3 cellular contexts compared by ENCODE assay signal in the genomic region with DNA sequence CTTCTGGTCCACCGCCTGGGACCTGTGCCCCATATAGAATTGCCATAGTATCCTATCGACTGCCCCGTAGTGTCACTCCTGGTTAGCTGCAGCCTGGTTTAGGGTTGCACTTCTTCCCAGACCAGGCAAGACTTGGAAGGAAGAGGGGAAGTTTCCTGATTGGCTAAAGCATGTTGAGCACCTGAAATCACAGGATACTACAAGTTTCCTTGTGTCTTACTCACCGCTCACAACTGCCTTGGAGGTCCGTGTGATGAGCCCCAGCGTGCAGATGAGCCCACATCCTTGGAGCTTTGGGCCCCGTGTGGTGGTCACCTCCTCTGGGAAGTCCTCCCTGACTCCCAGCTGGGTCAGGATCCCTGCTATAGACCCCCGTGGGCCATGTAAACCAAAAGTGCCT.
TF ChIP-seq lines count a peak whose summit lies in the region.

No MANE protein-coding gene starts in this region.

TF ChIP-seq in SK-N-SH, 30 proteins besides CTCF, POLR2A, EP300 and RAD21:
- TF ChIP-seq, protein P1, sequence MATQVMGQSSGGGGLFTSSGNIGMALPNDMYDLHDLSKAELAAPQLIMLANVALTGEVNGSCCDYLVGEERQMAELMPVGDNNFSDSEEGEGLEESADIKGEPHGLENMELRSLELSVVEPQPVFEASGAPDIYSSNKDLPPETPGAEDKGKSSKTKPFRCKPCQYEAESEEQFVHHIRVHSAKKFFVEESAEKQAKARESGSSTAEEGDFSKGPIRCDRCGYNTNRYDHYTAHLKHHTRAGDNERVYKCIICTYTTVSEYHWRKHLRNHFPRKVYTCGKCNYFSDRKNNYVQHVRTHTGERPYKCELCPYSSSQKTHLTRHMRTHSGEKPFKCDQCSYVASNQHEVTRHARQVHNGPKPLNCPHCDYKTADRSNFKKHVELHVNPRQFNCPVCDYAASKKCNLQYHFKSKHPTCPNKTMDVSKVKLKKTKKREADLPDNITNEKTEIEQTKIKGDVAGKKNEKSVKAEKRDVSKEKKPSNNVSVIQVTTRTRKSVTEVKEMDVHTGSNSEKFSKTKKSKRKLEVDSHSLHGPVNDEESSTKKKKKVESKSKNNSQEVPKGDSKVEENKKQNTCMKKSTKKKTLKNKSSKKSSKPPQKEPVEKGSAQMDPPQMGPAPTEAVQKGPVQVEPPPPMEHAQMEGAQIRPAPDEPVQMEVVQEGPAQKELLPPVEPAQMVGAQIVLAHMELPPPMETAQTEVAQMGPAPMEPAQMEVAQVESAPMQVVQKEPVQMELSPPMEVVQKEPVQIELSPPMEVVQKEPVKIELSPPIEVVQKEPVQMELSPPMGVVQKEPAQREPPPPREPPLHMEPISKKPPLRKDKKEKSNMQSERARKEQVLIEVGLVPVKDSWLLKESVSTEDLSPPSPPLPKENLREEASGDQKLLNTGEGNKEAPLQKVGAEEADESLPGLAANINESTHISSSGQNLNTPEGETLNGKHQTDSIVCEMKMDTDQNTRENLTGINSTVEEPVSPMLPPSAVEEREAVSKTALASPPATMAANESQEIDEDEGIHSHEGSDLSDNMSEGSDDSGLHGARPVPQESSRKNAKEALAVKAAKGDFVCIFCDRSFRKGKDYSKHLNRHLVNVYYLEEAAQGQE (IDR thresholded peaks at IDR 0.05; ENCODE audit: low read depth, low read length) = no peak
- TF ChIP-seq RFX5 (IDR thresholded peaks at IDR 0.05; ENCODE audit: low read length) (no peak), CHD2 (IDR thresholded peaks at IDR 0.05; ENCODE audit: low read length, partially characterized antibody) (no peak)

TF ChIP-seq in SK-N-SH treated with all-trans-retinoic acid at 6 μM for 48 hours, 23 proteins besides CTCF, POLR2A, EP300 and RAD21:
- TF ChIP-seq PPARA (CRISPR knock-in tag; IDR thresholded peaks at IDR 0.05; ENCODE audit: borderline replicate concordance) = no peak
- no peak for TF ChIP-seq ZNF70 (CRISPR knock-in tag; IDR thresholded peaks at IDR 0.05)
- no peak for TF ChIP-seq ZC3H10 (CRISPR knock-in tag; IDR thresholded peaks at IDR 0.05)
- no peak for TF ChIP-seq CSDC2 (CRISPR knock-in tag; IDR thresholded peaks at IDR 0.05)
- TF ChIP-seq, protein P2, sequence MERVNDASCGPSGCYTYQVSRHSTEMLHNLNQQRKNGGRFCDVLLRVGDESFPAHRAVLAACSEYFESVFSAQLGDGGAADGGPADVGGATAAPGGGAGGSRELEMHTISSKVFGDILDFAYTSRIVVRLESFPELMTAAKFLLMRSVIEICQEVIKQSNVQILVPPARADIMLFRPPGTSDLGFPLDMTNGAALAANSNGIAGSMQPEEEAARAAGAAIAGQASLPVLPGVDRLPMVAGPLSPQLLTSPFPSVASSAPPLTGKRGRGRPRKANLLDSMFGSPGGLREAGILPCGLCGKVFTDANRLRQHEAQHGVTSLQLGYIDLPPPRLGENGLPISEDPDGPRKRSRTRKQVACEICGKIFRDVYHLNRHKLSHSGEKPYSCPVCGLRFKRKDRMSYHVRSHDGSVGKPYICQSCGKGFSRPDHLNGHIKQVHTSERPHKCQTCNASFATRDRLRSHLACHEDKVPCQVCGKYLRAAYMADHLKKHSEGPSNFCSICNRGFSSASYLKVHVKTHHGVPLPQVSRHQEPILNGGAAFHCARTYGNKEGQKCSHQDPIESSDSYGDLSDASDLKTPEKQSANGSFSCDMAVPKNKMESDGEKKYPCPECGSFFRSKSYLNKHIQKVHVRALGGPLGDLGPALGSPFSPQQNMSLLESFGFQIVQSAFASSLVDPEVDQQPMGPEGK (CRISPR knock-in tag; IDR thresholded peaks at IDR 0.05; ENCODE audit: borderline replicate concordance) = no peak
- TF ChIP-seq, protein P3, sequence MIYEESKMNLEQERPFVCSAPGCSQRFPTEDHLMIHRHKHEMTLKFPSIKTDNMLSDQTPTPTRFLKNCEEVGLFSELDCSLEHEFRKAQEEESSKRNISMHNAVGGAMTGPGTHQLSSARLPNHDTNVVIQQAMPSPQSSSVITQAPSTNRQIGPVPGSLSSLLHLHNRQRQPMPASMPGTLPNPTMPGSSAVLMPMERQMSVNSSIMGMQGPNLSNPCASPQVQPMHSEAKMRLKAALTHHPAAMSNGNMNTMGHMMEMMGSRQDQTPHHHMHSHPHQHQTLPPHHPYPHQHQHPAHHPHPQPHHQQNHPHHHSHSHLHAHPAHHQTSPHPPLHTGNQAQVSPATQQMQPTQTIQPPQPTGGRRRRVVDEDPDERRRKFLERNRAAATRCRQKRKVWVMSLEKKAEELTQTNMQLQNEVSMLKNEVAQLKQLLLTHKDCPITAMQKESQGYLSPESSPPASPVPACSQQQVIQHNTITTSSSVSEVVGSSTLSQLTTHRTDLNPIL (CRISPR knock-in tag; IDR thresholded peaks at IDR 0.05; ENCODE audit: low read depth) = no peak
- no peak for TF ChIP-seq ESRRG (CRISPR knock-in tag; IDR thresholded peaks at IDR 0.05)
- no peak for TF ChIP-seq ZNF8 (CRISPR knock-in tag; IDR thresholded peaks at IDR 0.05)
- no peak for TF ChIP-seq ARNTL (CRISPR knock-in tag; IDR thresholded peaks at IDR 0.05; ENCODE audit: borderline replicate concordance, low read depth)
- no peak for TF ChIP-seq ZNF565 (CRISPR knock-in tag; conservative IDR thresholded peaks at IDR 0.05; ENCODE audit: low read depth)
- TF ChIP-seq, protein P4, sequence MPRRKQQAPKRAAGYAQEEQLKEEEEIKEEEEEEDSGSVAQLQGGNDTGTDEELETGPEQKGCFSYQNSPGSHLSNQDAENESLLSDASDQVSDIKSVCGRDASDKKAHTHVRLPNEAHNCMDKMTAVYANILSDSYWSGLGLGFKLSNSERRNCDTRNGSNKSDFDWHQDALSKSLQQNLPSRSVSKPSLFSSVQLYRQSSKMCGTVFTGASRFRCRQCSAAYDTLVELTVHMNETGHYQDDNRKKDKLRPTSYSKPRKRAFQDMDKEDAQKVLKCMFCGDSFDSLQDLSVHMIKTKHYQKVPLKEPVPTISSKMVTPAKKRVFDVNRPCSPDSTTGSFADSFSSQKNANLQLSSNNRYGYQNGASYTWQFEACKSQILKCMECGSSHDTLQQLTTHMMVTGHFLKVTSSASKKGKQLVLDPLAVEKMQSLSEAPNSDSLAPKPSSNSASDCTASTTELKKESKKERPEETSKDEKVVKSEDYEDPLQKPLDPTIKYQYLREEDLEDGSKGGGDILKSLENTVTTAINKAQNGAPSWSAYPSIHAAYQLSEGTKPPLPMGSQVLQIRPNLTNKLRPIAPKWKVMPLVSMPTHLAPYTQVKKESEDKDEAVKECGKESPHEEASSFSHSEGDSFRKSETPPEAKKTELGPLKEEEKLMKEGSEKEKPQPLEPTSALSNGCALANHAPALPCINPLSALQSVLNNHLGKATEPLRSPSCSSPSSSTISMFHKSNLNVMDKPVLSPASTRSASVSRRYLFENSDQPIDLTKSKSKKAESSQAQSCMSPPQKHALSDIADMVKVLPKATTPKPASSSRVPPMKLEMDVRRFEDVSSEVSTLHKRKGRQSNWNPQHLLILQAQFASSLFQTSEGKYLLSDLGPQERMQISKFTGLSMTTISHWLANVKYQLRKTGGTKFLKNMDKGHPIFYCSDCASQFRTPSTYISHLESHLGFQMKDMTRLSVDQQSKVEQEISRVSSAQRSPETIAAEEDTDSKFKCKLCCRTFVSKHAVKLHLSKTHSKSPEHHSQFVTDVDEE (CRISPR knock-in tag; IDR thresholded peaks at IDR 0.05) = no peak
- no peak for TF ChIP-seq TOX (CRISPR knock-in tag; IDR thresholded peaks at IDR 0.05; ENCODE audit: borderline replicate concordance)
- TF ChIP-seq, protein P5, sequence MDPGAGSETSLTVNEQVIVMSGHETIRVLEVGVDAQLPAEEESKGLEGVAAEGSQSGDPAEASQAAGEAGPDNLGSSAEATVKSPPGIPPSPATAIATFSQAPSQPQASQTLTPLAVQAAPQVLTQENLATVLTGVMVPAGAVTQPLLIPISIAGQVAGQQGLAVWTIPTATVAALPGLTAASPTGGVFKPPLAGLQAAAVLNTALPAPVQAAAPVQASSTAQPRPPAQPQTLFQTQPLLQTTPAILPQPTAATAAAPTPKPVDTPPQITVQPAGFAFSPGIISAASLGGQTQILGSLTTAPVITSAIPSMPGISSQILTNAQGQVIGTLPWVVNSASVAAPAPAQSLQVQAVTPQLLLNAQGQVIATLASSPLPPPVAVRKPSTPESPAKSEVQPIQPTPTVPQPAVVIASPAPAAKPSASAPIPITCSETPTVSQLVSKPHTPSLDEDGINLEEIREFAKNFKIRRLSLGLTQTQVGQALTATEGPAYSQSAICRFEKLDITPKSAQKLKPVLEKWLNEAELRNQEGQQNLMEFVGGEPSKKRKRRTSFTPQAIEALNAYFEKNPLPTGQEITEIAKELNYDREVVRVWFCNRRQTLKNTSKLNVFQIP (CRISPR knock-in tag; IDR thresholded peaks at IDR 0.05; ENCODE audit: borderline replicate concordance, low read depth) = no peak
- no peak for TF ChIP-seq OSR1 (CRISPR knock-in tag; IDR thresholded peaks at IDR 0.05)
- TF ChIP-seq ISL1 (CRISPR knock-in tag; IDR thresholded peaks at IDR 0.05) = no peak

TF ChIP-seq in K562, 482 proteins besides CTCF, POLR2A, EP300 and RAD21:
- TF ChIP-seq ZFP36 (IDR thresholded peaks at IDR 0.05; ENCODE audit: low read depth, low read length, partially characterized antibody) (peak; percentile 78), ZNF431 (CRISPR knock-in tag; IDR thresholded peaks at IDR 0.05) (no peak), BACH1 (tag; IDR thresholded peaks at IDR 0.05) (no peak)
- TF ChIP-seq, protein P6, sequence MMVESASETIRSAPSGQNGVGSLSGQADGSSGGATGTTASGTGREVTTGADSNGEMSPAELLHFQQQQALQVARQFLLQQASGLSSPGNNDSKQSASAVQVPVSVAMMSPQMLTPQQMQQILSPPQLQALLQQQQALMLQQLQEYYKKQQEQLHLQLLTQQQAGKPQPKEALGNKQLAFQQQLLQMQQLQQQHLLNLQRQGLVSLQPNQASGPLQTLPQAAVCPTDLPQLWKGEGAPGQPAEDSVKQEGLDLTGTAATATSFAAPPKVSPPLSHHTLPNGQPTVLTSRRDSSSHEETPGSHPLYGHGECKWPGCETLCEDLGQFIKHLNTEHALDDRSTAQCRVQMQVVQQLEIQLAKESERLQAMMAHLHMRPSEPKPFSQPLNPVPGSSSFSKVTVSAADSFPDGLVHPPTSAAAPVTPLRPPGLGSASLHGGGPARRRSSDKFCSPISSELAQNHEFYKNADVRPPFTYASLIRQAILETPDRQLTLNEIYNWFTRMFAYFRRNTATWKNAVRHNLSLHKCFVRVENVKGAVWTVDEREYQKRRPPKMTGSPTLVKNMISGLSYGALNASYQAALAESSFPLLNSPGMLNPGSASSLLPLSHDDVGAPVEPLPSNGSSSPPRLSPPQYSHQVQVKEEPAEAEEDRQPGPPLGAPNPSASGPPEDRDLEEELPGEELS (CRISPR knock-in tag; IDR thresholded peaks at IDR 0.05; ENCODE audit: borderline replicate concordance) = no peak
TF ChIP-seq in K562: peak in this region for 1.
